ENCODE assay signal across 21 cellular contexts in genomic region chr1:92511541-92511940, GRCh38. TPM values are rescaled to one million over a fixed set of nuclear protein-coding genes. Genes with fewer than 3 reads are reported as not detected.
DNase-seq lines count a peak whose midpoint lies in the region; ATAC-seq and TF ChIP-seq lines count a peak whose summit lies in the region.
"Had no signal": no experiment of that assay in that cellular context is flagged by ENCODE, and none has a peak within 500 bp of the region (broad histone marks: within the 10 kb centered on the region; RNA-seq: fewer than 3 reads in every experiment).

No MANE protein-coding gene starts in this region.

- H3K4me1 ChIP-seq in ovary (ENCODE audit: insufficient read depth), result no peaks in the 10 kb centered on the region
- H3K4me1 ChIP-seq: testis had no signal

- intact Hi-C loops in ovary (cut with DNase I), result no loop called here

- no peak for TF ChIP-seq CTCF in ovary (IDR thresholded peaks at IDR 0.05)

- H3K27ac Mint-ChIP-seq in activated naive CD4-positive, alpha-beta T cell treated with anti-CD3 and anti-CD28 coated beads, Interleukin-2, amount 50 U/mL, for 72 hours, result no peak overlapping the region
- H3K27ac Mint-ChIP-seq: nephron had no signal

- H3K36me3 Mint-ChIP-seq in activated naive CD4-positive, alpha-beta T cell treated with anti-CD3 and anti-CD28 coated beads, Interleukin-2, amount 50 U/mL, for 72 hours, result peaks cover 22 to 50% of the 10 kb centered on the region in 2 donors

- TF ChIP-seq EP300 in ovary (IDR thresholded peaks at IDR 0.05), result no peak

- peak; percentile 78 for ATAC-seq in GM18870 (IDR thresholded peaks at IDR 0.05; ENCODE audit: unreplicated experiment)
- ATAC-seq in GM21423 (IDR thresholded peaks at IDR 0.05; ENCODE audit: unreplicated experiment), result peak; percentile 88
- peak; percentile 90 for ATAC-seq in HG02973 (IDR thresholded peaks at IDR 0.05; ENCODE audit: unreplicated experiment)
- ATAC-seq in HG03558 (IDR thresholded peaks at IDR 0.05; ENCODE audit: extremely low read depth, unreplicated experiment), result peak; percentile 43
- no peak for ATAC-seq in activated naive CD4-positive, alpha-beta T cell treated with anti-CD3 and anti-CD28 coated beads, Interleukin-2, amount 50 U/mL, for 72 hours
- ATAC-seq: HepG2 had no signal

- no peak overlapping the region for H3K4me3 ChIP-seq in ovary
- H3K4me3 ChIP-seq: HAP-1, spleen, testis had no signal

- H3K9me3 Mint-ChIP-seq in activated naive CD4-positive, alpha-beta T cell treated with anti-CD3 and anti-CD28 coated beads, Interleukin-2, amount 50 U/mL, for 72 hours, result no peaks in the 10 kb centered on the region
- H3K9me3 Mint-ChIP-seq: nephron had no signal

- DNase-seq in ovary, result no peak
- DNase-seq in iPS-NIHi11 (ENCODE audit: low spot score), result no peak
- DNase-seq in activated naive CD4-positive, alpha-beta T cell treated with anti-CD3 and anti-CD28 coated beads, Interleukin-2, amount 50 U/mL, for 72 hours (ENCODE audit: low spot score in 2 of 2), result no peak
- DNase-seq in NCI-H128 (lab: John Stamatoyannopoulos, UW; ENCODE audit: unreplicated experiment), result no peak
- DNase-seq: activated CD4-positive, alpha-beta T cell treated with anti-CD3 and anti-CD28 coated beads for 4 hours; activated gamma-delta T cell treated with Interleukin-2 at 50 U/mL for 16 hours; hypothalamus; kidney glomerular epithelial cell; mesendoderm; NCI-H1694; NCI-H446; spleen; testis had no signal

- no peak for TF ChIP-seq POLR2A in ovary (IDR thresholded peaks at IDR 0.05)

- no peaks in the 10 kb centered on the region for H3K9me3 ChIP-seq in ovary
- H3K9me3 ChIP-seq: HAP-1, spleen, testis had no signal

- WGBS in ovary, 3 donors, result 92 to 97% (median 92%) methylated on average over 4 of the region's 4 CpGs

- no peaks in the 10 kb centered on the region for H3K27me3 ChIP-seq in ovary
- H3K27me3 ChIP-seq: spleen, testis had no signal

- no peaks in the 10 kb centered on the region for H3K36me3 ChIP-seq in ovary
- H3K36me3 ChIP-seq: HAP-1 had no signal

- no peak overlapping the region for H3K27ac ChIP-seq in ovary
- H3K27ac ChIP-seq: spleen, testis had no signal

RNA-seq across cellular contexts. Expression of gene GFI1, which starts 24.8 kb away (rescaled TPM):
- total RNA-seq in ovary, result under 1 TPM in 6 of 7 donors, not detected in 1; 0.12 to 0.67 (median 0.33) TPM
- polyA plus RNA-seq in ovary, result under 1 TPM; 0.16 to 0.92 TPM
- 100 to 1,000 TPM in 1 of 2 donors, 10 to 100 TPM in 1; 42.3 to 125 TPM for total RNA-seq in activated naive CD4-positive, alpha-beta T cell treated with anti-CD3 and anti-CD28 coated beads, Interleukin-2, amount 50 U/mL, for 72 hours
- total RNA-seq: cerebellum had no signal

Comparison
In these comparisons a context has a peak if more than half of its experiments do, and no peak if none do; other contexts are left out.
1. ATAC-seq: peak in GM18870 (single experiment), GM21423 (single experiment), HG02973 (single experiment) and HG03558 (single experiment); none in activated naive CD4-positive, alpha-beta T cell treated with anti-CD3 and anti-CD28 coated beads, Interleukin-2, amount 50 U/mL, for 72 hours (0 of 2).
2. RNA of gene GFI1, which starts 24.8 kb away (total RNA-seq): 42.3 to 125 TPM in activated naive CD4-positive, alpha-beta T cell treated with anti-CD3 and anti-CD28 coated beads, Interleukin-2, amount 50 U/mL, for 72 hours; 0.12 to 0.67 TPM in ovary; every median in the first group is over 10 times any median in the second.